ENCODE assay signal across 33 cellular contexts in genomic region chr6:83381949-83382348, GRCh38. TPM values are rescaled to one million over a fixed set of nuclear protein-coding genes. Genes with fewer than 3 reads are reported as not detected.
"Had no signal": no experiment of that assay in that cellular context is flagged by ENCODE, and none has a peak within 500 bp of the region (broad histone marks: within the 10 kb centered on the region; RNA-seq: fewer than 3 reads in every experiment).

No MANE protein-coding gene starts in this region.

- H3K4me1 ChIP-seq: neural progenitor cell, right lobe of liver had no signal

- ATAC-seq: activated CD8-positive, alpha-beta T cell treated with anti-CD3 and anti-CD28 coated beads for 36 hours; activated naive CD8-positive, alpha-beta T cell treated with anti-CD3 and anti-CD28 coated beads, Interleukin-2, amount 50 U/mL, for 24 hours; activated T-cell treated with anti-CD3 and anti-CD28 coated beads, Interleukin-2, amount 50 U/mL, for 4 hours; activated T-helper 17 cell treated with anti-CD3 and anti-CD28 coated beads, Interleukin-2, amount 50 U/mL, for 72 hours; gastroesophageal sphincter; left colon; natural killer cell; SK-N-SH treated with all-trans-retinoic acid at 6 μM for 48 hours; stimulated activated memory B cell treated with anti-CD40 and anti-IgM and Interleukin-4, amounts not matched to agents 10 μg/mL and 1 μg/mL and 100 μg/mL, for 72 hours; stimulated activated naive CD8-positive, alpha-beta T cell treated with anti-CD3 and anti-CD28 coated beads, Interleukin-15, amount 100 ng/mL, for 72 hours; WTC11 had no signal

- H3K9me3 ChIP-seq: gastroesophageal sphincter, right lobe of liver, tibial artery had no signal

- H3K36me3 ChIP-seq: gastroesophageal sphincter, neural progenitor cell, right lobe of liver, tibial artery had no signal

- H3K27me3 ChIP-seq: gastroesophageal sphincter, neural progenitor cell, right lobe of liver, tibial artery had no signal

- H3K4me2 ChIP-seq: neural progenitor cell had no signal

- H3K4me3 ChIP-seq: gastroesophageal sphincter, neural progenitor cell, right lobe of liver, tibial artery had no signal

- H3K36me3 Mint-ChIP-seq: activated naive CD4-positive, alpha-beta T cell treated with anti-CD3 and anti-CD28 coated beads, Interleukin-2, amount 50 U/mL, for 24 hours; natural killer cell; neural progenitor cell; stimulated activated memory B cell treated with anti-CD40 and anti-IgM and Interleukin-4, amounts not matched to agents 10 μg/mL and 1 μg/mL and 100 μg/mL, for 72 hours; WTC11 had no signal

- H3K27me3 Mint-ChIP-seq: activated CD4-positive, alpha-beta T cell treated with anti-CD3 and anti-CD28 coated beads, Interleukin-2, amount 10 ng/mL, durations not matched to agents 7 days and 5 days; activated CD8-positive, alpha-beta T cell treated with anti-CD3 and anti-CD28 coated beads for 36 hours; activated naive CD4-positive, alpha-beta T cell treated with anti-CD3 and anti-CD28 coated beads, Interleukin-2, amount 50 U/mL, for 24 hours; activated naive CD8-positive, alpha-beta T cell treated with anti-CD3 and anti-CD28 coated beads, Interleukin-2, amount 50 U/mL, for 24 hours; dendritic cell treated with granulocyte-macrophage colony-stimulating factor and Interleukin-4, amounts not matched to agents 40 ng/mL and 50 ng/mL, for 4 days; stimulated activated memory B cell treated with anti-CD40 and anti-IgM and Interleukin-4, amounts not matched to agents 10 μg/mL and 1 μg/mL and 100 μg/mL, for 72 hours; stimulated activated naive CD8-positive, alpha-beta T cell treated with anti-CD3 and anti-CD28 coated beads, Interleukin-15, amount 100 ng/mL, for 72 hours had no signal

- H3K9me3 Mint-ChIP-seq: activated CD4-positive, alpha-beta T cell treated with anti-CD3 and anti-CD28 coated beads, Interleukin-2, amount 10 ng/mL, durations not matched to agents 7 days and 5 days; activated CD8-positive, alpha-beta T cell treated with anti-CD3 and anti-CD28 coated beads for 36 hours; activated naive CD4-positive, alpha-beta T cell treated with anti-CD3 and anti-CD28 coated beads, Interleukin-2, amount 50 U/mL, for 24 hours; activated naive CD8-positive, alpha-beta T cell treated with anti-CD3 and anti-CD28 coated beads, Interleukin-2, amount 50 U/mL, for 24 hours; activated T-cell treated with anti-CD3 and anti-CD28 coated beads, Interleukin-2, amount 50 U/mL, for 4 hours; activated T-helper 17 cell treated with anti-CD3 and anti-CD28 coated beads, Interleukin-2, amount 50 U/mL, for 72 hours; dendritic cell treated with granulocyte-macrophage colony-stimulating factor and Interleukin-4, amounts not matched to agents 40 ng/mL and 50 ng/mL, for 4 days; mesothelial cell of epicardium; natural killer cell; neural progenitor cell; stimulated activated memory B cell treated with anti-CD40 and anti-IgM and Interleukin-4, amounts not matched to agents 10 μg/mL and 1 μg/mL and 100 μg/mL, for 72 hours; stimulated activated naive CD8-positive, alpha-beta T cell treated with anti-CD3 and anti-CD28 coated beads, Interleukin-15, amount 100 ng/mL, for 72 hours; WTC11 had no signal

- H3K4me3 Mint-ChIP-seq: activated CD4-positive, alpha-beta T cell treated with anti-CD3 and anti-CD28 coated beads, Interleukin-2, amount 10 ng/mL, durations not matched to agents 7 days and 5 days; activated CD8-positive, alpha-beta T cell treated with anti-CD3 and anti-CD28 coated beads for 36 hours; activated naive CD4-positive, alpha-beta T cell treated with anti-CD3 and anti-CD28 coated beads, Interleukin-2, amount 50 U/mL, for 24 hours; activated naive CD8-positive, alpha-beta T cell treated with anti-CD3 and anti-CD28 coated beads, Interleukin-2, amount 50 U/mL, for 24 hours; activated T-cell treated with anti-CD3 and anti-CD28 coated beads, Interleukin-2, amount 50 U/mL, for 4 hours; activated T-helper 17 cell treated with anti-CD3 and anti-CD28 coated beads, Interleukin-2, amount 50 U/mL, for 72 hours; dendritic cell treated with granulocyte-macrophage colony-stimulating factor and Interleukin-4, amounts not matched to agents 40 ng/mL and 50 ng/mL, for 4 days; mesothelial cell of epicardium; natural killer cell; neural progenitor cell; stimulated activated memory B cell treated with anti-CD40 and anti-IgM and Interleukin-4, amounts not matched to agents 10 μg/mL and 1 μg/mL and 100 μg/mL, for 72 hours; stimulated activated naive CD8-positive, alpha-beta T cell treated with anti-CD3 and anti-CD28 coated beads, Interleukin-15, amount 100 ng/mL, for 72 hours; WTC11 had no signal

- FAIRE-seq: endometrium, kidney had no signal

- DNase-seq: activated CD4-positive, alpha-beta T cell treated with anti-CD3 and anti-CD28 coated beads for 1 hour; activated CD4-positive, alpha-beta T cell treated with anti-CD3 and anti-CD28 coated beads, Interleukin-2, amount 10 ng/mL, durations not matched to agents 7 days and 5 days; activated CD8-positive, alpha-beta T cell treated with anti-CD3 and anti-CD28 coated beads for 36 hours; activated naive CD8-positive, alpha-beta T cell treated with anti-CD3 and anti-CD28 coated beads, Interleukin-2, amount 50 U/mL, for 24 hours; activated T-cell treated with anti-CD3 and anti-CD28 coated beads, Interleukin-2, amount 50 U/mL, for 4 hours; amygdala; central memory CD4-positive, alpha-beta T cell; effector CD8-positive, alpha-beta T cell; hippocampal formation; kidney; left colon; mammary epithelial cell; natural killer cell; occipital lobe; posterior cingulate gyrus; right lobe of liver; stimulated activated CD4-positive, alpha-beta T cell treated with anti-CD3 and anti-CD28 coated beads, Interleukin-12 subunit alpha, Interleukin-12 subunit beta, amount 100 ng/mL, for 4 hours; stimulated activated CD4-positive, alpha-beta T cell treated with anti-CD3 and anti-CD28 coated beads, Interleukin-4, amount 100 ng/mL, for 24 hours; stimulated activated CD8-positive, alpha-beta memory T cell treated with anti-CD3 and anti-CD28 coated beads, Interleukin-4, amount 100 ng/mL, for 48 hours; stimulated activated naive CD8-positive, alpha-beta T cell treated with anti-CD3 and anti-CD28 coated beads, Interleukin-15, amount 100 ng/mL, for 72 hours; substantia nigra; T-helper 2 cell; tibial artery had no signal

- H3K4me1 Mint-ChIP-seq: activated CD4-positive, alpha-beta T cell treated with anti-CD3 and anti-CD28 coated beads, Interleukin-2, amount 10 ng/mL, durations not matched to agents 7 days and 5 days; activated naive CD4-positive, alpha-beta T cell treated with anti-CD3 and anti-CD28 coated beads, Interleukin-2, amount 50 U/mL, for 24 hours; activated naive CD8-positive, alpha-beta T cell treated with anti-CD3 and anti-CD28 coated beads, Interleukin-2, amount 50 U/mL, for 24 hours; activated T-helper 17 cell treated with anti-CD3 and anti-CD28 coated beads, Interleukin-2, amount 50 U/mL, for 72 hours; neural progenitor cell; stimulated activated memory B cell treated with anti-CD40 and anti-IgM and Interleukin-4, amounts not matched to agents 10 μg/mL and 1 μg/mL and 100 μg/mL, for 72 hours; stimulated activated naive CD8-positive, alpha-beta T cell treated with anti-CD3 and anti-CD28 coated beads, Interleukin-15, amount 100 ng/mL, for 72 hours; WTC11 had no signal

- H3K27ac Mint-ChIP-seq: activated CD4-positive, alpha-beta T cell treated with anti-CD3 and anti-CD28 coated beads, Interleukin-2, amount 10 ng/mL, durations not matched to agents 7 days and 5 days; activated CD8-positive, alpha-beta T cell treated with anti-CD3 and anti-CD28 coated beads for 36 hours; activated naive CD4-positive, alpha-beta T cell treated with anti-CD3 and anti-CD28 coated beads, Interleukin-2, amount 50 U/mL, for 24 hours; activated naive CD8-positive, alpha-beta T cell treated with anti-CD3 and anti-CD28 coated beads, Interleukin-2, amount 50 U/mL, for 24 hours; activated T-helper 17 cell treated with anti-CD3 and anti-CD28 coated beads, Interleukin-2, amount 50 U/mL, for 72 hours; dendritic cell treated with granulocyte-macrophage colony-stimulating factor and Interleukin-4, amounts not matched to agents 40 ng/mL and 50 ng/mL, for 4 days; natural killer cell; neural progenitor cell; stimulated activated memory B cell treated with anti-CD40 and anti-IgM and Interleukin-4, amounts not matched to agents 10 μg/mL and 1 μg/mL and 100 μg/mL, for 72 hours; stimulated activated naive CD8-positive, alpha-beta T cell treated with anti-CD3 and anti-CD28 coated beads, Interleukin-15, amount 100 ng/mL, for 72 hours; WTC11 had no signal

- H2AFZ ChIP-seq: neural progenitor cell had no signal

- H3K27ac ChIP-seq: gastroesophageal sphincter, neural progenitor cell, right lobe of liver had no signal

- H3K9ac ChIP-seq: neural progenitor cell had no signal

RNA-seq across cellular contexts. Expression of gene ME1, which starts 48.9 kb away (rescaled TPM):
- total RNA-seq: activated CD4-positive, alpha-beta T cell treated with anti-CD3 and anti-CD28 coated beads, Interleukin-2, amount 10 ng/mL, durations not matched to agents 7 days and 5 days had no signal
